ENCODE assay signal across 18 cellular contexts in genomic region chr16:3536271-3536671, GRCh38. TPM values are rescaled to one million over a fixed set of nuclear protein-coding genes. Genes with fewer than 3 reads are reported as not detected.
DNase-seq lines count a peak whose midpoint lies in the region; ATAC-seq and TF ChIP-seq lines count a peak whose summit lies in the region.
"Had no signal": no experiment of that assay in that cellular context is flagged by ENCODE, and none has a peak within 500 bp of the region (broad histone marks: within the 10 kb centered on the region; RNA-seq: fewer than 3 reads in every experiment).

No MANE protein-coding gene starts in this region.

- peaks cover 17 to 26% of the 10 kb centered on the region in 2 donors for H3K36me3 ChIP-seq in ascending aorta
- peaks cover 22% of the 10 kb centered on the region for H3K36me3 ChIP-seq in WERI-Rb-1
- H3K36me3 ChIP-seq: neutrophil had no signal

- no peaks in the 10 kb centered on the region for H3K9me3 ChIP-seq in ascending aorta
- no peaks in the 10 kb centered on the region for H3K9me3 ChIP-seq in WERI-Rb-1 (ENCODE audit: severe bottlenecking)
- H3K9me3 ChIP-seq: neutrophil, SK-N-SH had no signal

- no peak overlapping the region for H3K4me3 ChIP-seq in ascending aorta
- no peak overlapping the region for H3K4me3 ChIP-seq in WERI-Rb-1 (ENCODE audit: low read depth, low read length)
- H3K4me3 ChIP-seq: dorsolateral prefrontal cortex had no signal

- peak overlapping the region; percentile 44 for H3K27ac Mint-ChIP-seq in activated T-cell treated with anti-CD3 and anti-CD28 coated beads, Interleukin-2, amount 50 U/mL, for 24 hours
- peak overlapping the region; percentile 33 for H3K27ac Mint-ChIP-seq in stimulated activated memory B cell treated with anti-CD40 and anti-IgM and Interleukin-4, amounts not matched to agents 10 μg/mL and 1 μg/mL and 100 μg/mL, for 72 hours

- no peaks in the 10 kb centered on the region for H3K27me3 Mint-ChIP-seq in activated T-cell treated with anti-CD3 and anti-CD28 coated beads, Interleukin-2, amount 50 U/mL, for 24 hours
- no peaks in the 10 kb centered on the region for H3K27me3 Mint-ChIP-seq in stimulated activated memory B cell treated with anti-CD40 and anti-IgM and Interleukin-4, amounts not matched to agents 10 μg/mL and 1 μg/mL and 100 μg/mL, for 72 hours

- H3K27ac ChIP-seq in ascending aorta (peak overlapping the region; percentile 68 to 69), WERI-Rb-1 (no peak overlapping the region)
- H3K27ac ChIP-seq: neutrophil had no signal

- no peaks in the 10 kb centered on the region for H3K4me1 Mint-ChIP-seq in activated T-cell treated with anti-CD3 and anti-CD28 coated beads, Interleukin-2, amount 50 U/mL, for 24 hours (ENCODE audit: low read depth)
- peaks cover 24% of the 10 kb centered on the region for H3K4me1 Mint-ChIP-seq in stimulated activated memory B cell treated with anti-CD40 and anti-IgM and Interleukin-4, amounts not matched to agents 10 μg/mL and 1 μg/mL and 100 μg/mL, for 72 hours

- H3K4me1 ChIP-seq in ascending aorta = peaks cover 0 to 19% of the 10 kb centered on the region in 2 donors

- H3K27me3 ChIP-seq in ascending aorta = no peaks in the 10 kb centered on the region
- no peaks in the 10 kb centered on the region for H3K27me3 ChIP-seq in WERI-Rb-1 (ENCODE audit: insufficient read depth, low read depth, severe bottlenecking)
- H3K27me3 ChIP-seq: dorsolateral prefrontal cortex, neutrophil had no signal

- no peak overlapping the region for H3K4me3 Mint-ChIP-seq in activated T-cell treated with anti-CD3 and anti-CD28 coated beads, Interleukin-2, amount 50 U/mL, for 24 hours
- no peak overlapping the region for H3K4me3 Mint-ChIP-seq in stimulated activated memory B cell treated with anti-CD40 and anti-IgM and Interleukin-4, amounts not matched to agents 10 μg/mL and 1 μg/mL and 100 μg/mL, for 72 hours

- intact Hi-C loops in ascending aorta (cut with DNase I) = no loop called here

- DNase-seq in activated T-cell treated with anti-CD3 and anti-CD28 coated beads, Interleukin-2, amount 50 U/mL, for 24 hours = no peak
- no peak for DNase-seq in activated T-cell treated with anti-CD3 and anti-CD28 coated beads for 4 hours
- no peak for DNase-seq in ascending aorta (ENCODE audit: low spot score in 2 of 2)
- peak; percentile 86 for DNase-seq in fibroblast of the conjunctiva (ENCODE audit: low read depth)
- DNase-seq in middle frontal gyrus (ENCODE audit: extremely low spot score, low spot score) = no peak
- no peak for DNase-seq in hypothalamus (lab: John Stamatoyannopoulos, UW)
- no peak for DNase-seq in WERI-Rb-1
- DNase-seq: activated CD8-positive, alpha-beta memory T cell treated with anti-CD3 and anti-CD28 coated beads for 24 hours; activated naive CD4-positive, alpha-beta T cell treated with anti-CD3 and anti-CD28 coated beads, Interleukin-2, amount 50 U/mL, for 16 hours; dorsolateral prefrontal cortex; NCI-H2171 treated with DMSO at 0.1 percent for 48 hours; SK-N-SH; stimulated activated CD4-positive, alpha-beta T cell treated with anti-CD3 and anti-CD28 coated beads, Interleukin-12 subunit alpha, Interleukin-12 subunit beta, amount 100 ng/mL, for 4 hours had no signal

- peaks cover 73% of the 10 kb centered on the region for H3K36me3 Mint-ChIP-seq in activated T-cell treated with anti-CD3 and anti-CD28 coated beads, Interleukin-2, amount 50 U/mL, for 24 hours (ENCODE audit: low read depth)
- peaks cover 33% of the 10 kb centered on the region for H3K36me3 Mint-ChIP-seq in stimulated activated memory B cell treated with anti-CD40 and anti-IgM and Interleukin-4, amounts not matched to agents 10 μg/mL and 1 μg/mL and 100 μg/mL, for 72 hours

- no peaks in the 10 kb centered on the region for H3K9me3 Mint-ChIP-seq in activated T-cell treated with anti-CD3 and anti-CD28 coated beads, Interleukin-2, amount 50 U/mL, for 24 hours
- no peaks in the 10 kb centered on the region for H3K9me3 Mint-ChIP-seq in stimulated activated memory B cell treated with anti-CD40 and anti-IgM and Interleukin-4, amounts not matched to agents 10 μg/mL and 1 μg/mL and 100 μg/mL, for 72 hours

- TF ChIP-seq CTCF in ascending aorta (IDR thresholded peaks at IDR 0.05) (no peak), WERI-Rb-1 (IDR thresholded peaks at IDR 0.05; ENCODE audit: low read depth, low read length) (no peak)

- ATAC-seq in stimulated activated memory B cell treated with anti-CD40 and anti-IgM and Interleukin-4, amounts not matched to agents 10 μg/mL and 1 μg/mL and 100 μg/mL, for 72 hours = no peak
- ATAC-seq: HCT116 had no signal

RNA-seq across cellular contexts. Expression of gene CLUAP1, which starts 35.5 kb away (rescaled TPM):
- total RNA-seq in ascending aorta = 72.4 TPM

RNA-seq across cellular contexts. Expression of gene NLRC3, which starts 40.9 kb away (rescaled TPM):
- 2.1 TPM for total RNA-seq in ascending aorta
- total RNA-seq: HT-29 had no signal

RNA-seq across cellular contexts. Expression of gene C16orf90, which starts 41.0 kb away (rescaled TPM):
- not detected for total RNA-seq in ascending aorta
- total RNA-seq: glomerular endothelial cell, HT-29 had no signal
